17 cellular contexts compared by ENCODE assay signal in the genomic region with DNA sequence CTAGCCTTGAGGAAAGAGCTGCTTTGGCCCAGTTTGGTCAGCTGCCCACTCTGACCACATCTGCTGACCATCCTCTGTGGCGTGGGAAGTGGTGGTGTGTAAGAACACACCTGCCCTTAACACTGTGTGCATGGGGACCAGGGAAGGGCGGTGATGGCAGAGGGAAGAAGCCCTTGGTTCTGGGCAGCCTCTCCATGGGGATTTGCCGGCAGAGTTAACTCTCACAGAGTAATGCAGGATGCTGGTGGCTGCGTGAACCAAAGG. TPM values are rescaled to one million over a fixed set of nuclear protein-coding genes. Genes with fewer than 3 reads are reported as not detected.
DNase-seq lines count a peak whose midpoint lies in the region; ATAC-seq and TF ChIP-seq lines count a peak whose summit lies in the region.
"Had no signal": no experiment of that assay in that cellular context is flagged by ENCODE, and none has a peak within 500 bp of the region (broad histone marks: within the 10 kb centered on the region; RNA-seq: fewer than 3 reads in every experiment).

No MANE protein-coding gene starts in this region.

- H3K9me3 ChIP-seq in spleen (no peaks in the 10 kb centered on the region), esophagus muscularis mucosa (no peaks in the 10 kb centered on the region)
- H3K9me3 ChIP-seq: colonic mucosa, upper lobe of left lung had no signal

- H3K9ac ChIP-seq in KMS-11, result peak overlapping the region; percentile 68; the same call in 1 of the 2 replicates

- peak overlapping the region; percentile 53 for H3K27ac Mint-ChIP-seq in activated CD4-positive, alpha-beta memory T cell treated with anti-CD3 and anti-CD28 coated beads for 36 hours
- H3K27ac Mint-ChIP-seq in activated CD4-positive, alpha-beta memory T cell treated with anti-CD3 and anti-CD28 coated beads, Interleukin-2, amount 10 ng/mL, durations not matched to agents 7 days and 5 days, result no peak overlapping the region
- H3K27ac Mint-ChIP-seq in central memory CD8-positive, alpha-beta T cell (ENCODE audit: low read depth), result peak overlapping the region; percentile 91

- no peak overlapping the region for H3K4me3 ChIP-seq in KMS-11 (IDR thresholded peaks at IDR 0.05; ENCODE audit: insufficient read depth, low read depth, low read length)
- H3K4me3 ChIP-seq in spleen, result peak overlapping the region in 1 of 8 donors; percentile 50
- H3K4me3 ChIP-seq in esophagus muscularis mucosa, result no peak overlapping the region
- H3K4me3 ChIP-seq: colonic mucosa, hepatocyte, upper lobe of left lung had no signal

- no peaks in the 10 kb centered on the region for H4K20me1 ChIP-seq in KMS-11 (ENCODE audit: insufficient read depth)

- no peak overlapping the region for H2AFZ ChIP-seq in KMS-11 (ENCODE audit: low read depth)
- H2AFZ ChIP-seq: hepatocyte had no signal

- no peak for ATAC-seq in central memory CD8-positive, alpha-beta T cell (replicated peaks; ENCODE audit: extremely low read depth, poor library complexity, severe bottlenecking)
- no peak for ATAC-seq in HG03025 (IDR thresholded peaks at IDR 0.05; ENCODE audit: low FRiP score, unreplicated experiment)
- ATAC-seq: Panc1 had no signal

- WGBS in spleen, 5 donors, result 85 to 93% (median 89%) methylated on average over 4 of the region's 4 CpGs
- 83% methylated on average over 2 of the region's 4 CpGs for WGBS in esophagus muscularis mucosa

- POLR2A ChIA-PET in activated CD4-positive, alpha-beta memory T cell treated with anti-CD3 and anti-CD28 coated beads for 36 hours (lab: Charles Lee), result interaction anchor here (1.1 to 3.6 kb wide), 4 partner anchors 9 to 81 kb away, joined by 3 to 23 read pairs (median 4); no protein-coding TSS in a partner anchor
- POLR2A ChIA-PET in activated CD4-positive, alpha-beta memory T cell treated with anti-CD3 and anti-CD28 coated beads, Interleukin-2, amount 10 ng/mL, durations not matched to agents 7 days and 5 days (lab: Charles Lee), result interaction anchor here (0.8 to 5.6 kb wide), 10 partner anchors 8 to 316 kb away, joined by 3 to 49 read pairs (median 10); no protein-coding TSS in a partner anchor

- peaks cover 94% of the 10 kb centered on the region for H3K4me1 Mint-ChIP-seq in activated CD4-positive, alpha-beta memory T cell treated with anti-CD3 and anti-CD28 coated beads for 36 hours (ENCODE audit: low read depth)
- H3K4me1 Mint-ChIP-seq in activated CD4-positive, alpha-beta memory T cell treated with anti-CD3 and anti-CD28 coated beads, Interleukin-2, amount 10 ng/mL, durations not matched to agents 7 days and 5 days, result peaks cover 94% of the 10 kb centered on the region
- H3K4me1 Mint-ChIP-seq in central memory CD8-positive, alpha-beta T cell, result peaks cover 95% of the 10 kb centered on the region

- CTCF ChIA-PET in activated CD4-positive, alpha-beta memory T cell treated with anti-CD3 and anti-CD28 coated beads for 36 hours (lab: Charles Lee), result interaction anchor here (1.9 kb wide), 1 partner anchor 202 kb away, joined by 8 read pairs; no protein-coding TSS in a partner anchor
- CTCF ChIA-PET in activated CD4-positive, alpha-beta memory T cell treated with anti-CD3 and anti-CD28 coated beads, Interleukin-2, amount 10 ng/mL, durations not matched to agents 7 days and 5 days (lab: Charles Lee), result interaction anchor here (1.2 to 5.9 kb wide), 5 partner anchors 10 to 203 kb away, joined by 3 to 71 read pairs (median 7); no protein-coding TSS in a partner anchor

- H3K27me3 Mint-ChIP-seq in activated CD4-positive, alpha-beta memory T cell treated with anti-CD3 and anti-CD28 coated beads for 36 hours, result no peaks in the 10 kb centered on the region
- no peaks in the 10 kb centered on the region for H3K27me3 Mint-ChIP-seq in activated CD4-positive, alpha-beta memory T cell treated with anti-CD3 and anti-CD28 coated beads, Interleukin-2, amount 10 ng/mL, durations not matched to agents 7 days and 5 days
- H3K27me3 Mint-ChIP-seq in central memory CD8-positive, alpha-beta T cell, result no peaks in the 10 kb centered on the region

- H3K36me3 ChIP-seq in KMS-11 (ENCODE audit: insufficient read depth) (no peaks in the 10 kb centered on the region), spleen (peaks cover 0 to 19% (median 0%) of the 10 kb centered on the region in 6 donors), esophagus muscularis mucosa (peaks cover 0 to 1% (median 0%) of the 10 kb centered on the region in 4 donors)
- H3K36me3 ChIP-seq: colonic mucosa, upper lobe of left lung had no signal

- no peak overlapping the region for H3K4me3 Mint-ChIP-seq in activated CD4-positive, alpha-beta memory T cell treated with anti-CD3 and anti-CD28 coated beads for 36 hours
- H3K4me3 Mint-ChIP-seq in activated CD4-positive, alpha-beta memory T cell treated with anti-CD3 and anti-CD28 coated beads, Interleukin-2, amount 10 ng/mL, durations not matched to agents 7 days and 5 days, result no peak overlapping the region
- peak overlapping the region; percentile 76 for H3K4me3 Mint-ChIP-seq in central memory CD8-positive, alpha-beta T cell

- no peaks in the 10 kb centered on the region for H3K9me3 Mint-ChIP-seq in activated CD4-positive, alpha-beta memory T cell treated with anti-CD3 and anti-CD28 coated beads for 36 hours
- no peaks in the 10 kb centered on the region for H3K9me3 Mint-ChIP-seq in activated CD4-positive, alpha-beta memory T cell treated with anti-CD3 and anti-CD28 coated beads, Interleukin-2, amount 10 ng/mL, durations not matched to agents 7 days and 5 days
- no peaks in the 10 kb centered on the region for H3K9me3 Mint-ChIP-seq in central memory CD8-positive, alpha-beta T cell

- TF ChIP-seq CTCF in KMS-11 (conservative IDR thresholded peaks at IDR 0.05; ENCODE audit: low read depth, low read length), result no peak
- TF ChIP-seq CTCF in spleen (IDR thresholded peaks at IDR 0.05 in 8 of 11, conservative IDR thresholded peaks at IDR 0.05 in 3 of 11), result no peak
- TF ChIP-seq CTCF in esophagus muscularis mucosa (IDR thresholded peaks at IDR 0.05), result no peak

- H3K27me3 ChIP-seq in KMS-11 (ENCODE audit: insufficient read depth, low read depth), result no peaks in the 10 kb centered on the region
- H3K27me3 ChIP-seq in spleen (replicated peaks in 1 of 7), result no peaks in the 10 kb centered on the region
- no peaks in the 10 kb centered on the region for H3K27me3 ChIP-seq in esophagus muscularis mucosa
- H3K27me3 ChIP-seq: colonic mucosa, hepatocyte, upper lobe of left lung had no signal

- TF ChIP-seq EP300 in esophagus muscularis mucosa (IDR thresholded peaks at IDR 0.05), result no peak

- H3K79me2 ChIP-seq in KMS-11 (ENCODE audit: insufficient read depth, low read depth), result peaks cover 65% of the 10 kb centered on the region

- H3K27ac ChIP-seq in KMS-11 (peak overlapping the region; percentile 97), spleen (peak overlapping the region in 7 of 8 donors; percentile 24 to 90 (median 85)), esophagus muscularis mucosa (replicated peaks in 1 of 4) (no peak overlapping the region)
- H3K27ac ChIP-seq: colonic mucosa, hepatocyte, upper lobe of left lung had no signal

- TF ChIP-seq POLR2A in spleen (IDR thresholded peaks at IDR 0.05), result no peak
- no peak for TF ChIP-seq POLR2A in esophagus muscularis mucosa (IDR thresholded peaks at IDR 0.05; ENCODE audit: low read depth)

- peaks cover 12% of the 10 kb centered on the region for H3K36me3 Mint-ChIP-seq in activated CD4-positive, alpha-beta memory T cell treated with anti-CD3 and anti-CD28 coated beads for 36 hours
- peaks cover 64% of the 10 kb centered on the region for H3K36me3 Mint-ChIP-seq in activated CD4-positive, alpha-beta memory T cell treated with anti-CD3 and anti-CD28 coated beads, Interleukin-2, amount 10 ng/mL, durations not matched to agents 7 days and 5 days (ENCODE audit: low read depth)
- peaks cover 19% of the 10 kb centered on the region for H3K36me3 Mint-ChIP-seq in central memory CD8-positive, alpha-beta T cell (ENCODE audit: insufficient read depth)

- peak; percentile 9 for DNase-seq in activated CD4-positive, alpha-beta memory T cell treated with anti-CD3 and anti-CD28 coated beads for 36 hours
- DNase-seq in activated CD4-positive, alpha-beta memory T cell treated with anti-CD3 and anti-CD28 coated beads, Interleukin-2, amount 10 ng/mL, durations not matched to agents 7 days and 5 days, result no peak
- no peak for DNase-seq in central memory CD8-positive, alpha-beta T cell (ENCODE audit: low spot score in 2 of 2)
- DNase-seq in spleen, result no peak
- no peak for DNase-seq in NCI-H1092 (lab: John Stamatoyannopoulos, UW)
- no peak for DNase-seq in esophagus muscularis mucosa (ENCODE audit: extremely low spot score)
- DNase-seq: colonic mucosa; GOT3; islet precursor cell; NCI-H1417 treated with DMSO at 0.1 percent for 48 hours; NCI-H82; stimulated activated CD4-positive, alpha-beta T cell treated with anti-CD3 and anti-CD28 coated beads, Interleukin-12 subunit alpha, Interleukin-12 subunit beta, amount 100 ng/mL, for 4 hours; upper lobe of left lung had no signal

- intact Hi-C loops in activated CD4-positive, alpha-beta memory T cell treated with anti-CD3 and anti-CD28 coated beads for 36 hours (cut with micrococcal nuclease), result no loop called here
- intact Hi-C loops in spleen (cut with DNase I; ENCODE audit: low total_unique reads), result no loop called here
- intact Hi-C loops in esophagus muscularis mucosa (cut with DNase I), result no loop called here

- H3K4me1 ChIP-seq in KMS-11 (ENCODE audit: low read depth, poor library complexity, severe bottlenecking) (peaks cover 58% of the 10 kb centered on the region), spleen (peaks cover 71 to 100% (median 94%) of the 10 kb centered on the region in 6 donors), esophagus muscularis mucosa (peaks cover 44 to 88% (median 78%) of the 10 kb centered on the region in 4 donors)
- H3K4me1 ChIP-seq: colonic mucosa had no signal

- H3K4me2 ChIP-seq in KMS-11, result peak overlapping the region; percentile 97
- H3K4me2 ChIP-seq: hepatocyte had no signal

RNA-seq across cellular contexts. Expression of a gene that starts 33.6 kb away (rescaled TPM):
- total RNA-seq in activated CD4-positive, alpha-beta memory T cell treated with anti-CD3 and anti-CD28 coated beads for 36 hours, result 10 to 100 TPM; 81.8 to 85.8 TPM
- 10 to 100 TPM; 70.8 to 75.9 TPM for total RNA-seq in activated CD4-positive, alpha-beta memory T cell treated with anti-CD3 and anti-CD28 coated beads, Interleukin-2, amount 10 ng/mL, durations not matched to agents 7 days and 5 days
- total RNA-seq in spleen (100 to 1,000 TPM in 2 of 7 donors, 10 to 100 TPM in 5; 50.3 to 106 (median 82.9) TPM), esophagus muscularis mucosa (100 to 1,000 TPM in 2 of 4 donors, 10 to 100 TPM in 2; 59.8 to 130 (median 96.2) TPM)
- 10 to 100 TPM; 21.5 to 32.1 (median 30.0) TPM for polyA plus RNA-seq in spleen

Comparison
In these comparisons a context has a peak if more than half of its experiments do, and no peak if none do; other contexts are left out.
1. H3K27ac ChIP-seq: peak in KMS-11 (single experiment) and spleen (7 of 8); none in esophagus muscularis mucosa (0 of 4).